Comparison of ENCODE assay signal across 9 cellular contexts in the genomic region with DNA sequence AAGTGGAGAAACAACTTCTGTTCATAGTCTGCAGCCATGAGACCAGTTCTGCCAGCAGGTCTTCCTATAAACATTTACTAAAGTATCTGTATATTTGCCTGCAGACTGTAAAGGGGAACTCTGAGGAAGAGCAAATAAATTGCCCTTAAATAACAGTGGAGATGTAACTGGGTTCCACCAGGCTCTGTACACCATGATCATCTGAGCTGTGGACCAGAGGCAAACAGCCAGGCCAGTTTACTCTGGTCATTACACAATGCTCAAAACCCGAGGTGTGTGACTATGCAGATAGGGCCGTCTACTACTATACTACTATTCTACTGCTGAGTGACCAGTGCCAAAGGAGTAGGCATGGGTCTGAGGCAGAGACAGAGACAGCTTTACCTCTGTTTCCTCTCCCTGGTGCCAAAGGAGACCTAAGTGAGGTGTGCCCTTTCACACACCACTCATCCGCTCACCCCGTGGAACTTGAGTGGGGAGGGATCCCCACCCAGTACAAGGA. TPM values are rescaled to one million over a fixed set of nuclear protein-coding genes. Genes with fewer than 3 reads are reported as not detected.
DNase-seq lines count a peak whose midpoint lies in the region; ATAC-seq, FAIRE-seq and TF ChIP-seq lines count a peak whose summit lies in the region.
"Had no signal": no experiment of that assay in that cellular context is flagged by ENCODE, and none has a peak within 500 bp of the region (broad histone marks: within the 10 kb centered on the region; RNA-seq: fewer than 3 reads in every experiment).

No MANE protein-coding gene starts in this region.

- no peak overlapping the region for H2BK5ac ChIP-seq in H9 (ENCODE audit: insufficient read length, low read length)

- H3K27me3 ChIP-seq in spleen (replicated peaks in 1 of 7) = no peaks in the 10 kb centered on the region
- no peaks in the 10 kb centered on the region for H3K27me3 ChIP-seq in H9 (ENCODE audit: insufficient read depth, low read length)

- H3K4me2 ChIP-seq in H9 (ENCODE audit: insufficient read depth, insufficient read length, low read length) = no peak overlapping the region

- peaks cover 2% of the 10 kb centered on the region for H4K20me1 ChIP-seq in H9 (ENCODE audit: control insufficient read depth, insufficient read depth, insufficient read length)

- H3K27ac ChIP-seq in spleen (peak overlapping the region in 7 of 8 donors; percentile 57 to 74 (median 63)), H9 (ENCODE audit: insufficient read length, low read depth, low read length) (no peak overlapping the region)

- no peak overlapping the region for H2BK12ac ChIP-seq in H9 (ENCODE audit: insufficient read length, low read depth, low read length)

- no peak overlapping the region for H3K23ac ChIP-seq in H9 (ENCODE audit: insufficient read length, low read depth, low read length)

- peaks cover 7% of the 10 kb centered on the region for H3K36me3 Mint-ChIP-seq in activated T-helper 1 cell treated with anti-CD3 and anti-CD28 coated beads, Interleukin-12 subunit alpha, Interleukin-12 subunit beta, Interleukin-2, Interleukin-4 antibody, amounts not matched to agents 30 ng/mL and 10 ng/mL and 1 ng/mL, durations not matched to agents 14 hours and 24 hours and 36 hours (ENCODE audit: low read depth)
- peaks cover 6 to 37% (median 7%) of the 10 kb centered on the region in 3 experiments; a peak in 6 of 7 replicates for H3K36me3 Mint-ChIP-seq in H9 (ENCODE audit: insufficient read depth in 1 of 3, low read depth in 3 of 3)

- H3K4ac ChIP-seq in H9 (ENCODE audit: low read depth, low read length) = no peak overlapping the region

- H3K14ac ChIP-seq in H9 (ENCODE audit: insufficient read depth, low read length) = no peak overlapping the region

- no peak overlapping the region for H2BK15ac ChIP-seq in H9 (ENCODE audit: low read depth, low read length)

- H3K27me3 Mint-ChIP-seq in activated T-helper 1 cell treated with anti-CD3 and anti-CD28 coated beads, Interleukin-12 subunit alpha, Interleukin-12 subunit beta, Interleukin-2, Interleukin-4 antibody, amounts not matched to agents 30 ng/mL and 10 ng/mL and 1 ng/mL, durations not matched to agents 14 hours and 24 hours and 36 hours (ENCODE audit: insufficient read depth) = no peaks in the 10 kb centered on the region
- H3K27me3 Mint-ChIP-seq in H9 (ENCODE audit: low read depth) = no peaks in the 10 kb centered on the region
- H3K27me3 Mint-ChIP-seq: activated naive CD4-positive, alpha-beta T cell treated with anti-CD3 and anti-CD28 coated beads, Interleukin-2, amount 50 U/mL, for 24 hours had no signal

- no peak for FAIRE-seq in GM12892 (lab: Jason Lieb, UNC)

- no peaks in the 10 kb centered on the region for H3K79me1 ChIP-seq in H9 (ENCODE audit: insufficient read depth, low read depth, low read length, poor library complexity, severe bottlenecking)

- peaks cover 0 to 29% (median 7%) of the 10 kb centered on the region in 6 donors for H3K36me3 ChIP-seq in spleen

- no peak overlapping the region for H3K9ac ChIP-seq in H9 (ENCODE audit: extremely low read depth, insufficient read length, low read length)

- H2AFZ ChIP-seq in H9 (ENCODE audit: low read length) = no peak overlapping the region

- ATAC-seq in left cardiac atrium (peak; percentile 16 to 36), GM21723 (IDR thresholded peaks at IDR 0.05; ENCODE audit: unreplicated experiment) (no peak)

- peak; percentile 37 for DNase-seq in HuH-7 (ENCODE audit: low spot score)
- no peak for DNase-seq in activated T-helper 1 cell treated with anti-CD3 and anti-CD28 coated beads, Interleukin-12 subunit alpha, Interleukin-12 subunit beta, Interleukin-2, Interleukin-4 antibody, amounts not matched to agents 30 ng/mL and 10 ng/mL and 1 ng/mL, durations not matched to agents 14 hours and 24 hours and 36 hours (ENCODE audit: low spot score)
- DNase-seq in left cardiac atrium = no peak
- DNase-seq in spleen = no peak
- no peak for DNase-seq in GM12892 (ENCODE audit: insufficient read length)
- no peak for DNase-seq in NCI-H1436 (lab: John Stamatoyannopoulos, UW)
- DNase-seq in H9 = no peak

- H3K9me3 ChIP-seq in spleen (no peaks in the 10 kb centered on the region), H9 (ENCODE audit: control insufficient read depth, low read depth, low read length) (no peaks in the 10 kb centered on the region)

- H3K4me3 ChIP-seq in spleen = no peak overlapping the region

- no peaks in the 10 kb centered on the region for H3K23me2 ChIP-seq in H9 (ENCODE audit: insufficient read length, low read depth, low read length, poor library complexity, severe bottlenecking)

- H3K56ac ChIP-seq in H9 (ENCODE audit: insufficient read length, low read depth, low read length) = no peak overlapping the region

- H3K27ac Mint-ChIP-seq in activated T-helper 1 cell treated with anti-CD3 and anti-CD28 coated beads, Interleukin-12 subunit alpha, Interleukin-12 subunit beta, Interleukin-2, Interleukin-4 antibody, amounts not matched to agents 30 ng/mL and 10 ng/mL and 1 ng/mL, durations not matched to agents 14 hours and 24 hours and 36 hours = peak overlapping the region; percentile 84
- peak overlapping the region in 1 of 3 experiments; percentile 50; a peak in 2 of 7 replicates for H3K27ac Mint-ChIP-seq in H9

- no peak overlapping the region for H3T11ph ChIP-seq in H9 (ENCODE audit: low read length)

- H2AK5ac ChIP-seq in H9 (ENCODE audit: insufficient read length, low read length) = no peak overlapping the region

- no peaks in the 10 kb centered on the region for H3K9me3 Mint-ChIP-seq in activated T-helper 1 cell treated with anti-CD3 and anti-CD28 coated beads, Interleukin-12 subunit alpha, Interleukin-12 subunit beta, Interleukin-2, Interleukin-4 antibody, amounts not matched to agents 30 ng/mL and 10 ng/mL and 1 ng/mL, durations not matched to agents 14 hours and 24 hours and 36 hours
- H3K9me3 Mint-ChIP-seq in H9 = no peaks in the 10 kb centered on the region
- H3K9me3 Mint-ChIP-seq: activated naive CD4-positive, alpha-beta T cell treated with anti-CD3 and anti-CD28 coated beads, Interleukin-2, amount 50 U/mL, for 24 hours had no signal

- H3K79me2 ChIP-seq in H9 (ENCODE audit: insufficient read depth, low read length) = 0 out of 2 replicates have a peak, but pooled peaks cover 2% of the 10 kb centered on the region

- H4K5ac ChIP-seq in H9 (ENCODE audit: insufficient read length, low read depth, low read length) = no peak overlapping the region

- H2BK20ac ChIP-seq in H9 (ENCODE audit: low read depth, low read length, poor library complexity, severe bottlenecking) = no peak overlapping the region

- 63 to 81% (median 77%) methylated on average over 3 to 4 of the region's 4 CpGs for WGBS in spleen, 5 donors
- no CpG with 5 or more reads among the region's 4 CpGs for WGBS in H9 (ENCODE audit: extremely low coverage, insufficient read length, low lambda C conversion rate)

- H2BK120ac ChIP-seq in H9 (ENCODE audit: low read depth, low read length, poor library complexity, severe bottlenecking) = no peak overlapping the region

- no peak for TF ChIP-seq CTCF in spleen (IDR thresholded peaks at IDR 0.05 in 8 of 11, conservative IDR thresholded peaks at IDR 0.05 in 3 of 11)
- no peak for TF ChIP-seq CTCF in H9 (conservative IDR thresholded peaks at IDR 0.05)

- H4K91ac ChIP-seq in H9 (ENCODE audit: insufficient read length, low read depth, low read length) = no peak overlapping the region

- intact Hi-C loops in activated T-helper 1 cell treated with anti-CD3 and anti-CD28 coated beads, Interleukin-12 subunit alpha, Interleukin-12 subunit beta, Interleukin-2, Interleukin-4 antibody, amounts not matched to agents 30 ng/mL and 10 ng/mL and 1 ng/mL, durations not matched to agents 14 hours and 24 hours and 36 hours (cut with micrococcal nuclease) = no loop called here
- intact Hi-C loops in left cardiac atrium (cut with DNase I) = loop anchor here (10.0 kb wide), 2 partner anchors 126 to 214 kb away; a partner anchor contains a TSS
- intact Hi-C loops in spleen (cut with DNase I; ENCODE audit: low total_unique reads) = no loop called here

- H3K4me1 ChIP-seq in spleen = peaks cover 7 to 46% (median 28%) of the 10 kb centered on the region in 6 donors
- H3K4me1 ChIP-seq in H9 (ENCODE audit: insufficient read depth, low read length) = no peaks in the 10 kb centered on the region

- H4K8ac ChIP-seq in H9 (replicated peaks; ENCODE audit: insufficient read length, low read depth, low read length) = no peak overlapping the region

- no peak overlapping the region for H3K18ac ChIP-seq in H9 (ENCODE audit: insufficient read length, low read depth, low read length)

- TF ChIP-seq POLR2A in spleen (IDR thresholded peaks at IDR 0.05) = no peak
- TF ChIP-seq POLR2A in GM12892 (IDR thresholded peaks at IDR 0.05; ENCODE audit: low read depth, low read length) = no peak

- H3K4me3 Mint-ChIP-seq in activated T-helper 1 cell treated with anti-CD3 and anti-CD28 coated beads, Interleukin-12 subunit alpha, Interleukin-12 subunit beta, Interleukin-2, Interleukin-4 antibody, amounts not matched to agents 30 ng/mL and 10 ng/mL and 1 ng/mL, durations not matched to agents 14 hours and 24 hours and 36 hours = peak overlapping the region; percentile 27
- no peak overlapping the region for H3K4me3 Mint-ChIP-seq in H9

- peaks cover 48% of the 10 kb centered on the region for H3K4me1 Mint-ChIP-seq in activated T-helper 1 cell treated with anti-CD3 and anti-CD28 coated beads, Interleukin-12 subunit alpha, Interleukin-12 subunit beta, Interleukin-2, Interleukin-4 antibody, amounts not matched to agents 30 ng/mL and 10 ng/mL and 1 ng/mL, durations not matched to agents 14 hours and 24 hours and 36 hours (ENCODE audit: low read depth)
- H3K4me1 Mint-ChIP-seq in H9 = peaks cover 8 to 14% of the 10 kb centered on the region in 2 experiments

RNA-seq across cellular contexts. Expression of a gene that starts 21.2 kb away (rescaled TPM):
- 64.2 and 67.9 TPM in 2 replicates for total RNA-seq in activated T-helper 1 cell treated with anti-CD3 and anti-CD28 coated beads, Interleukin-12 subunit alpha, Interleukin-12 subunit beta, Interleukin-2, Interleukin-4 antibody, amounts not matched to agents 30 ng/mL and 10 ng/mL and 1 ng/mL, durations not matched to agents 14 hours and 24 hours and 36 hours
- total RNA-seq in left cardiac atrium (10 to 100 TPM; 15.6 to 22.8 TPM), spleen (10 to 100 TPM; 21.8 to 55.9 (median 41.3) TPM), H9 (2021) (62.5 and 68.8 TPM in 2 replicates)
- polyA plus RNA-seq in spleen = 10 to 100 TPM; 40.3 to 90.8 (median 58.1) TPM
- 40.3 TPM for polyA plus RNA-seq in GM12892 (2012; ENCODE audit: missing spikeins)

Comparison
In these comparisons a context has a peak if more than half of its experiments do, and no peak if none do; other contexts are left out.
1. intact Hi-C loops: an anchor here in left cardiac atrium (10.0 kb wide); none called in activated T-helper 1 cell treated with anti-CD3 and anti-CD28 coated beads, Interleukin-12 subunit alpha, Interleukin-12 subunit beta, Interleukin-2, Interleukin-4 antibody, amounts not matched to agents 30 ng/mL and 10 ng/mL and 1 ng/mL, durations not matched to agents 14 hours and 24 hours and 36 hours and spleen.